In the genomic region with DNA sequence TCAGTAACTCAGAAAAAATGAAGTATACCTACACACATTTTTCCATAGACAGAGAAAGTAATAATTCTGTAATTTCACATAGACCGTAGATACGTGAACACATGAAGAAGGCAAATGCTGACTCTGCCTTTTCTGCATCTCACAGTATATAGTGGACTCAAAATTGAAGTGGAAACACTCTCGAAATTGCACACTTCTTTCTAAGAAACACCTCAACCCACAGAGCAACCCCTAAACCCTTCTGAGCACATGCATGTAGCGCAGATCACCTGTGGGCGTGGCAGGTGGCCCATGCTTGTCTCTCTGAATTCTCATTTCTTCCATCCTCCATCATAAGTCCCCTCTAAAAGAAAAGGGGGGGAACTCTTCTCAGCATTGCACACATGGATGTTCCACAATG, we compare ENCODE assay signal across 1 cellular context.
TF ChIP-seq lines count a peak whose summit lies in the region.

No MANE protein-coding gene starts in this region.

TF ChIP-seq in HepG2, 621 proteins besides CTCF, POLR2A, EP300 and RAD21:
- TF ChIP-seq MAFK (conservative IDR thresholded peaks at IDR 0.05 in 1 of 2, IDR thresholded peaks at IDR 0.05 in 1 of 2; ENCODE audit: low read length in 2 of 2) (peak; percentile 67 to 81; a peak in 3 of 4 replicates), NRL (CRISPR knock-in tag; IDR thresholded peaks at IDR 0.05; ENCODE audit: borderline replicate concordance) (no peak), FIP1L1 (IDR thresholded peaks at IDR 0.05; ENCODE audit: borderline replicate concordance, insufficient read depth, low read depth, low read length) (no peak), CCAR2 (optimal IDR thresholded peaks at IDR 0.05; ENCODE audit: low read depth, low read length) (no peak), MAFF (IDR thresholded peaks at IDR 0.05; ENCODE audit: low read depth, low read length) (peak; percentile 67), TEAD3 (CRISPR knock-in tag; optimal IDR thresholded peaks at IDR 0.05; ENCODE audit: borderline replicate concordance) (no peak)
